Comparison of ENCODE assay signal across 12 cellular contexts in the genomic region with DNA sequence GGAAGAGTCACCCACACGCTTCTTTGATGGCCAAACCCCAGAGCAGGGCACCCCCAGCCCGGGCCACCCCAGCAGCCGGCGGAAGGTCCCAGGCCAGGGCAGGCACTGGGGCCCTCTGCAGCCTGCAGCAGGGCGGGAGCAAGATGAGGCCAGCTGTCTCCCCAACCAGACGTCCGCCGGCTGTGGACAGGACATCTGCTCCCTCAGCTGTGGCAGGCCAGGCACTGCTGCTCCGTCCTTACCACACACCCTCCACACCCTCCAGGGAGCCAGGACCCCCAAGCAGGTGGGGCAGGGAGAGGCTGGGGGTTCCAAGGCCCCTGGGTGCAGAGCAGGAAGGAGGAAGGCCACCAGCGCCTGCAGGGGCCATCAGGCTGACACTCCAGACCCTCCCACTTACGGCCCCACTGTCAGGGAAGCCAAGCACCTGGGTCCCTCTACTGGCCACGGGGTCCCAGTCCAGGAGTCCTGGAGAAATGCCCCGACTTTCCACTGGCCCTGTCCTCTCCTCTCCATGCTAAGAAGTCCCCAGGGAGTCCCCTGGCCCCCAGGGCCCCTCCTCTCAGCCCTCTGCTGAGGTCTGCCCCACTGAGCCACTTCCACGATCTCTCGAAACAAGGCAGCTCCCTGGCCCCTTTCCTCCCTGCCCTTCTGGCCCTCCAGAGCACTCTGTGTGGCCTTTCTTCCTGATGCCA. TPM values are rescaled to one million over a fixed set of nuclear protein-coding genes. Genes with fewer than 3 reads are reported as not detected.
DNase-seq lines count a peak whose midpoint lies in the region; ATAC-seq and TF ChIP-seq lines count a peak whose summit lies in the region.
"Had no signal": no experiment of that assay in that cellular context is flagged by ENCODE, and none has a peak within 500 bp of the region (broad histone marks: within the 10 kb centered on the region; RNA-seq: fewer than 3 reads in every experiment).

No MANE protein-coding gene starts in this region.

- peak; percentile 2 for ATAC-seq in sciatic nerve
- no peak for ATAC-seq in GM18858 (IDR thresholded peaks at IDR 0.05; ENCODE audit: unreplicated experiment)
- ATAC-seq: GM12878, pancreas had no signal

- no peaks in the 10 kb centered on the region for H3K27me3 ChIP-seq in SJCRH30
- H3K27me3 ChIP-seq: pancreas had no signal

- no peaks in the 10 kb centered on the region for H3K9me3 ChIP-seq in SJCRH30 (replicated peaks)
- H3K9me3 ChIP-seq: pancreas had no signal

- intact Hi-C loops in sciatic nerve (cut with DNase I) = no loop called here

- H3K4me3 ChIP-seq in HFF-Myc (replicated peaks; ENCODE audit: low read depth, low read length) = no peak overlapping the region
- H3K4me3 ChIP-seq in SJCRH30 = peak overlapping the region; percentile 24
- H3K4me3 ChIP-seq: GM12878, pancreas had no signal

- peaks cover 40% of the 10 kb centered on the region for H3K4me1 ChIP-seq in SJCRH30

- DNase-seq in HFF-Myc (ENCODE audit: extremely low read depth, low read depth) (no peak), SJCRH30 (peak; percentile 91), iPS-NIHi11 (ENCODE audit: low spot score) (peak; percentile 43), sciatic nerve (ENCODE audit: low spot score) (peak; percentile 60), HuH-7.5 (ENCODE audit: low spot score) (no peak), SHP77 treated with DMSO at 0.1 percent for 48 hours (lab: John Stamatoyannopoulos, UW) (no peak), cortex of kidney (lab: John Stamatoyannopoulos, UW) (no peak)
- DNase-seq: activated T-cell treated with anti-CD3 and anti-CD28 coated beads for 4 hours, T-helper 2 cell had no signal

- H3K27ac ChIP-seq in SJCRH30 = peak overlapping the region; percentile 80
- H3K27ac ChIP-seq: pancreas had no signal

- TF ChIP-seq CTCF in HFF-Myc (IDR thresholded peaks at IDR 0.05; ENCODE audit: low read depth, low read length, missing control alignments) = peak; percentile 10

- H3K36me3 ChIP-seq in SJCRH30 = no peaks in the 10 kb centered on the region; the same call in 1 of the 2 replicates
- H3K36me3 ChIP-seq: pancreas had no signal

RNA-seq across cellular contexts. Expression of a gene that starts 5.6 kb away (rescaled TPM):
- total RNA-seq in SJCRH30 (2014; rRNA removed; shearing (Covaris generic)) = 0.79 and 1.1 TPM in 2 replicates
- 11.4 TPM for total RNA-seq in sciatic nerve
- total RNA-seq: GM12878 had no signal

Comparison
In these comparisons a context has a peak if more than half of its experiments do, and no peak if none do; other contexts are left out.
1. DNase-seq: peak in SJCRH30 (2 of 2), iPS-NIHi11 (single experiment) and sciatic nerve (single experiment); none in HFF-Myc (single experiment), HuH-7.5 (single experiment), SHP77 treated with DMSO at 0.1 percent for 48 hours (single experiment) and cortex of kidney (single experiment).